In genomic region chr4:186726150-186726439, GRCh38 we compare ENCODE assay signal across 8 cellular contexts. TPM values are rescaled to one million over a fixed set of nuclear protein-coding genes. Genes with fewer than 3 reads are reported as not detected.
DNase-seq lines count a peak whose midpoint lies in the region; ATAC-seq, FAIRE-seq and TF ChIP-seq lines count a peak whose summit lies in the region.

No MANE protein-coding gene starts in this region.

- ATAC-seq in naive thymus-derived CD4-positive, alpha-beta T cell: no peak
- no peak for ATAC-seq in HG03457 (IDR thresholded peaks at IDR 0.05; ENCODE audit: unreplicated experiment)

- POLR2A ChIA-PET in endothelial cell of umbilical vein (lab: Charles Lee): no interaction called here
- POLR2A ChIA-PET in naive thymus-derived CD4-positive, alpha-beta T cell (lab: Charles Lee): no interaction called here
- POLR2A ChIA-PET in CD8-positive, alpha-beta memory T cell (lab: Charles Lee): no interaction called here

- H3K4me1 ChIP-seq in ACC112 (ENCODE audit: control insufficient read depth, insufficient read depth, low read length, unreplicated experiment) (peaks cover 26% of the 10 kb centered on the region), endothelial cell of umbilical vein (ENCODE audit: control insufficient read depth, extremely low read depth, insufficient read depth, low read length) (peaks cover 32% of the 10 kb centered on the region)
- no peaks in the 10 kb centered on the region for H3K4me1 ChIP-seq in naive thymus-derived CD4-positive, alpha-beta T cell (ENCODE audit: control insufficient read depth in 2 of 2, insufficient read depth in 2 of 2, low read length in 2 of 2)
- H3K4me1 ChIP-seq in CD8-positive, alpha-beta memory T cell (ENCODE audit: insufficient read depth, low read length): no peaks in the 10 kb centered on the region

- no peak for TF ChIP-seq CTCF in endothelial cell of umbilical vein (IDR thresholded peaks at IDR 0.05; ENCODE audit: extremely low read depth in 1 of 2, insufficient read depth in 1 of 2, low read depth in 1 of 2, low read length in 2 of 2)

- H3K27me3 ChIP-seq in ACC112 (ENCODE audit: insufficient read depth, low read length) (no peaks in the 10 kb centered on the region), endothelial cell of umbilical vein (ENCODE audit: control insufficient read depth in 2 of 2, insufficient read depth in 2 of 2, low read length in 2 of 2) (peaks cover 37 to 70% of the 10 kb centered on the region in 2 experiments)
- H3K27me3 ChIP-seq in naive thymus-derived CD4-positive, alpha-beta T cell (ENCODE audit: control insufficient read depth in 2 of 2, insufficient read depth in 2 of 2, low read length in 2 of 2): peaks cover 0 to 2% of the 10 kb centered on the region in 2 donors
- H3K27me3 ChIP-seq in CD8-positive, alpha-beta memory T cell (ENCODE audit: insufficient read depth, low read length, poor library complexity, severe bottlenecking): peaks cover 12% of the 10 kb centered on the region

- dilution Hi-C loops in endothelial cell of umbilical vein (cut with MboI; ENCODE audit: extremely low pct_ligation_motif_present, low sequenced_read_pairs): no loop called here

- no peaks in the 10 kb centered on the region for H3K9me3 ChIP-seq in endothelial cell of umbilical vein (replicated peaks; ENCODE audit: control insufficient read depth, insufficient read depth, low read length)
- H3K9me3 ChIP-seq in naive thymus-derived CD4-positive, alpha-beta T cell (ENCODE audit: control insufficient read depth in 2 of 3, low read length in 3 of 3): no peaks in the 10 kb centered on the region
- H3K9me3 ChIP-seq in CD8-positive, alpha-beta memory T cell (ENCODE audit: low read length): no peaks in the 10 kb centered on the region

- intact Hi-C loops in endothelial cell of umbilical vein (cut with micrococcal nuclease): loop anchor here (1.0 to 10.0 kb wide), 7 partner anchors 103 to 876 kb away; no protein-coding TSS in a partner anchor
- intact Hi-C loops in naive thymus-derived CD4-positive, alpha-beta T cell (cut with micrococcal nuclease): no loop called here

- DNase-seq in Jurkat, Clone E6-1 (ENCODE audit: low read depth, low spot score): no peak
- DNase-seq in endothelial cell of umbilical vein (ENCODE audit: low read depth, low spot score) (peak; percentile 72), glomerular visceral epithelial cell (ENCODE audit: extremely low spot score) (no peak), islet precursor cell (no peak)
- DNase-seq in naive thymus-derived CD4-positive, alpha-beta T cell: no peak
- DNase-seq in CD8-positive, alpha-beta memory T cell: no peak

- no peaks in the 10 kb centered on the region for H4K20me1 ChIP-seq in endothelial cell of umbilical vein (replicated peaks; ENCODE audit: control insufficient read depth, extremely low read depth, insufficient read depth, low read length)

- no peaks in the 10 kb centered on the region for H3K9me1 ChIP-seq in endothelial cell of umbilical vein (replicated peaks; ENCODE audit: control insufficient read depth, extremely low read depth, insufficient read depth, low read length)

- peak overlapping the region; percentile 64 for H3K27ac ChIP-seq in ACC112 (ENCODE audit: low read depth, low read length)
- H3K27ac ChIP-seq in endothelial cell of umbilical vein (ENCODE audit: insufficient read depth, low read depth, low read length): no peak overlapping the region
- H3K27ac ChIP-seq in naive thymus-derived CD4-positive, alpha-beta T cell (ENCODE audit: low read depth, low read length): no peak overlapping the region
- H3K27ac ChIP-seq in CD8-positive, alpha-beta memory T cell (ENCODE audit: low read depth, low read length): no peak overlapping the region

- peaks cover 46% of the 10 kb centered on the region for H3K79me2 ChIP-seq in ACC112 (ENCODE audit: control insufficient read depth, insufficient read depth, low read length, unreplicated experiment)
- H3K79me2 ChIP-seq in endothelial cell of umbilical vein (ENCODE audit: control insufficient read depth, insufficient read depth, low read length): no peaks in the 10 kb centered on the region

- H3K27me3 Mint-ChIP-seq in naive thymus-derived CD4-positive, alpha-beta T cell: peaks cover 41 to 74% (median 63%) of the 10 kb centered on the region in 5 donors
- H3K27me3 Mint-ChIP-seq in CD8-positive, alpha-beta memory T cell: peaks cover 38 to 62% of the 10 kb centered on the region in 2 donors

- H3K36me3 Mint-ChIP-seq in naive thymus-derived CD4-positive, alpha-beta T cell: peaks cover 0 to 5% (median 0%) of the 10 kb centered on the region in 5 donors
- peaks cover 0 to 3% (median 0%) of the 10 kb centered on the region in 3 donors for H3K36me3 Mint-ChIP-seq in CD8-positive, alpha-beta memory T cell

- H3K27ac Mint-ChIP-seq in naive thymus-derived CD4-positive, alpha-beta T cell: no peak overlapping the region
- H3K27ac Mint-ChIP-seq in CD8-positive, alpha-beta memory T cell: peak overlapping the region in 1 of 8 donors; percentile 29

- no peak for FAIRE-seq in endothelial cell of umbilical vein (lab: Jason Lieb, UNC)

- TSS peak; percentile 59 for BruUV-seq in endothelial cell of umbilical vein (replicated peaks; lab: Mats Ljungman, UMichigan)

- H3K4me3 ChIP-seq in ACC112 (ENCODE audit: low read depth, low read length) (peak overlapping the region; percentile 73), endothelial cell of umbilical vein (replicated peaks in 1 of 3; ENCODE audit: insufficient read depth in 1 of 3, low read depth in 1 of 3, low read length in 3 of 3) (peak overlapping the region in 2 of 3 experiments; percentile 44 to 50)
- H3K4me3 ChIP-seq in Jurkat, Clone E6-1 (ENCODE audit: low read length): peak overlapping the region; percentile 83
- H3K4me3 ChIP-seq in naive thymus-derived CD4-positive, alpha-beta T cell (ENCODE audit: low read length): no peak overlapping the region
- no peak overlapping the region for H3K4me3 ChIP-seq in CD8-positive, alpha-beta memory T cell (ENCODE audit: low read length)

- H3K36me3 ChIP-seq in ACC112 (ENCODE audit: insufficient read depth, low read length) (no peaks in the 10 kb centered on the region), endothelial cell of umbilical vein (ENCODE audit: control insufficient read depth in 2 of 2, extremely low read depth in 1 of 2, insufficient read depth in 2 of 2, low read length in 2 of 2) (no peaks in the 10 kb centered on the region)
- H3K36me3 ChIP-seq in naive thymus-derived CD4-positive, alpha-beta T cell (ENCODE audit: control insufficient read depth in 2 of 3, insufficient read depth in 3 of 3, low read length in 3 of 3): no peaks in the 10 kb centered on the region
- no peaks in the 10 kb centered on the region for H3K36me3 ChIP-seq in CD8-positive, alpha-beta memory T cell (ENCODE audit: insufficient read depth, low read length)

- CTCF ChIA-PET in endothelial cell of umbilical vein (lab: Charles Lee): interaction anchor here (1.0 to 1.5 kb wide), 3 partner anchors 119 to 211 kb away, joined by 3 to 4 read pairs (median 4); no protein-coding TSS in a partner anchor
- CTCF ChIA-PET in naive thymus-derived CD4-positive, alpha-beta T cell (lab: Charles Lee): no interaction called here
- CTCF ChIA-PET in CD8-positive, alpha-beta memory T cell (lab: Charles Lee): no interaction called here

- H3K4me1 Mint-ChIP-seq in naive thymus-derived CD4-positive, alpha-beta T cell: peaks cover 3 to 30% (median 27%) of the 10 kb centered on the region in 7 donors
- peaks cover 5 to 25% (median 9%) of the 10 kb centered on the region in 3 donors for H3K4me1 Mint-ChIP-seq in CD8-positive, alpha-beta memory T cell

- peak overlapping the region in 9 of 10 donors; percentile 23 to 73 (median 50) for H3K4me3 Mint-ChIP-seq in naive thymus-derived CD4-positive, alpha-beta T cell
- peak overlapping the region in 1 of 7 donors; percentile 8 for H3K4me3 Mint-ChIP-seq in CD8-positive, alpha-beta memory T cell

- no peak for TF ChIP-seq POLR2A in endothelial cell of umbilical vein (IDR thresholded peaks at IDR 0.05; ENCODE audit: low read depth, low read length)

- H3K9me3 Mint-ChIP-seq in naive thymus-derived CD4-positive, alpha-beta T cell: peaks cover 0 to 9% (median 2%) of the 10 kb centered on the region in 11 donors
- H3K9me3 Mint-ChIP-seq in CD8-positive, alpha-beta memory T cell: peaks cover 4 to 20% (median 16%) of the 10 kb centered on the region in 5 donors

- H3K4me2 ChIP-seq in endothelial cell of umbilical vein (ENCODE audit: insufficient read depth, low read length): peak overlapping the region; percentile 43

- H2AFZ ChIP-seq in ACC112 (ENCODE audit: low read length, unreplicated experiment): peak overlapping the region; percentile 63
- H2AFZ ChIP-seq in endothelial cell of umbilical vein (ENCODE audit: low read depth, low read length): peak overlapping the region; percentile 32

- H3K9ac ChIP-seq in endothelial cell of umbilical vein (replicated peaks; ENCODE audit: extremely low read depth, insufficient read depth, low read length): peak overlapping the region; percentile 64

TF ChIP-seq in endothelial cell of umbilical vein, 7 proteins besides CTCF, POLR2A, EP300 and RAD21:
- TF ChIP-seq GATA2 (IDR thresholded peaks at IDR 0.05; ENCODE audit: insufficient read depth, insufficient read length, low read depth, low read length) (no peak), JUN (IDR thresholded peaks at IDR 0.05; ENCODE audit: borderline replicate concordance, insufficient read depth, insufficient read length, low read depth) (no peak), MAX (IDR thresholded peaks at IDR 0.05; ENCODE audit: insufficient read depth, insufficient read length) (no peak), EZH2 (IDR thresholded peaks at IDR 0.05; ENCODE audit: borderline replicate concordance, low read depth, low read length, severe bottlenecking) (no peak)
TF ChIP-seq in endothelial cell of umbilical vein: peak in this region for 0.

RNA-seq across cellular contexts. Expression of gene FAT1, which starts 2.4 kb away (rescaled TPM):
- 139 TPM for polyA plus RNA-seq in Jurkat, Clone E6-1 (2012; ENCODE audit: insufficient read depth, insufficient read length)
- 8.6 and 9.2 TPM in 2 replicates for total RNA-seq in endothelial cell of umbilical vein
- 9.8 and 10.4 TPM in 2 replicates for polyA plus RNA-seq in endothelial cell of umbilical vein
- 8.7 and 9.1 TPM in 2 replicates for polyA plus RNA-seq in endothelial cell of umbilical vein (2011; cell fraction: cytosol; rRNA removed)
- 18.6 and 25.1 TPM in 2 replicates for polyA plus RNA-seq in endothelial cell of umbilical vein (2011; cell fraction: nucleus; rRNA removed)
- 6.4 and 6.9 TPM in 2 replicates for polyA plus RNA-seq in endothelial cell of umbilical vein (2012)
- polyA minus RNA-seq in endothelial cell of umbilical vein: 105 and 107 TPM in 2 replicates
- polyA minus RNA-seq in endothelial cell of umbilical vein (2011; cell fraction: cytosol; rRNA and poly(A)+ RNA removed): 75.8 TPM
- 55.9 and 66.5 TPM in 2 replicates for polyA minus RNA-seq in endothelial cell of umbilical vein (2011; cell fraction: nucleus; rRNA and poly(A)+ RNA removed)
- under 1 TPM in 1 of 5 experiments, not detected in 4; 0.05 TPM for total RNA-seq in naive thymus-derived CD4-positive, alpha-beta T cell
- polyA plus RNA-seq in naive thymus-derived CD4-positive, alpha-beta T cell: not detected
- total RNA-seq in CD8-positive, alpha-beta memory T cell: not detected
- not detected for polyA plus RNA-seq in CD8-positive, alpha-beta memory T cell

Comparison
In these comparisons a context has a peak if more than half of its experiments do, and no peak if none do; other contexts are left out.
1. H3K4me3 ChIP-seq: peak in ACC112 (single experiment), Jurkat, Clone E6-1 (single experiment) and endothelial cell of umbilical vein (2 of 3); none in naive thymus-derived CD4-positive, alpha-beta T cell (single experiment) and CD8-positive, alpha-beta memory T cell (single experiment).